Comparison of ENCODE assay signal across 16 cellular contexts in the genomic region with DNA sequence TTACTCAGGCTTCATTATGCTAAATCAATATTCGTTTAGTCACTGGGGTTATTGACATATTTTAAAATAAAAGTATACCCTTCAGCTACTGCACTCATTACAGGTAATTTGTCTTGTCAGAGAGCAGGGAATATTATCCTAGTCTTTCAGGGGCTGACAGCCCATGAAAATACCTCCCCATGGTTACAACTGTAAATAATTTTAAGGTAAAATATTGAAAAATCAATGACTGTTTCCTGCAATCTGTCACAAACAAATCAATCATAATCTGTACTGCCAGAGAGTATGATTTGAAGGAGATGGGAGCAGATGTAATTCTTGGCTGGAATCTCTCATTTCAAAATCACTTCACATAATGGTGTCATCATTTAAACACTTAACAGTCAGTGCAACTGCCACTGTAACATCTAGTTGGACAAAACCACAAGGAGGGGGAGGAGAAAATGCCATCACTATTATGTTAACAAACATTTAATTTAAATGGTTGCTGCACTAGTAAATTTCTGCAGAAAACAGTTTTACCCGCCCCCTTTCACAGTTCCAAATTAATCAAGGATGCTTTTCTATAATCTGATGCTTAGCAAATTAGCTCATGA. TPM values are rescaled to one million over a fixed set of nuclear protein-coding genes. Genes with fewer than 3 reads are reported as not detected.
DNase-seq lines count a peak whose midpoint lies in the region; ATAC-seq and TF ChIP-seq lines count a peak whose summit lies in the region.
"Had no signal": no experiment of that assay in that cellular context is flagged by ENCODE, and none has a peak within 500 bp of the region (broad histone marks: within the 10 kb centered on the region; RNA-seq: fewer than 3 reads in every experiment).

No MANE protein-coding gene starts in this region.

- H3K27me3 ChIP-seq in Karpas-422 (ENCODE audit: low read length): no peaks in the 10 kb centered on the region

- H2AFZ ChIP-seq in Karpas-422 (ENCODE audit: low read length): no peak overlapping the region

- no peak for TF ChIP-seq CTCF in glutamatergic neuron (IDR thresholded peaks at IDR 0.05; ENCODE audit: partially characterized antibody, unreplicated experiment)

- peak overlapping the region; percentile 10 for H3K4me3 Mint-ChIP-seq in glutamatergic neuron (ENCODE audit: unreplicated experiment)
- H3K4me3 Mint-ChIP-seq: activated naive CD8-positive, alpha-beta T cell; CD8-positive, alpha-beta memory T cell; immature natural killer cell; stimulated activated effector memory CD8-positive, alpha-beta T cell treated with anti-CD3 and anti-CD28 coated beads, Interleukin-12 subunit alpha, Interleukin-12 subunit beta, amount 100 ng/mL, for 72 hours had no signal

- DNase-seq in NCI-H2171 treated with DMSO at 0.1 percent for 48 hours (lab: John Stamatoyannopoulos, UW) (peak; percentile 35), NCI-H2171 (lab: John Stamatoyannopoulos, UW) (no peak), NCI-H1436 (lab: John Stamatoyannopoulos, UW) (peak; percentile 57), OCI-M1 (lab: John Stamatoyannopoulos, UW) (peak; percentile 16), glutamatergic neuron (no peak), activated T-cell treated with anti-CD3 and anti-CD28 coated beads for 4 hours (no peak), Karpas-422 (no peak)
- DNase-seq: CD8-positive, alpha-beta memory T cell; colonic mucosa; immature natural killer cell; NCI-H2107; stimulated activated CD4-positive, alpha-beta T cell treated with anti-CD3 and anti-CD28 coated beads, Interleukin-2, amount 100 ng/mL, for 24 hours had no signal

- no peak overlapping the region for H3K27ac ChIP-seq in Karpas-422 (ENCODE audit: low read length)
- H3K27ac ChIP-seq: 22Rv1, colonic mucosa had no signal

- peaks cover 14% of the 10 kb centered on the region for H3K4me1 ChIP-seq in Karpas-422 (ENCODE audit: low read length)
- H3K4me1 ChIP-seq: colonic mucosa had no signal

- H4K20me1 ChIP-seq in Karpas-422 (ENCODE audit: insufficient read depth, low read depth, low read length): peaks cover 2% of the 10 kb centered on the region; the same call in 1 of the 2 replicates

- H3K36me3 Mint-ChIP-seq in glutamatergic neuron (ENCODE audit: unreplicated experiment): no peaks in the 10 kb centered on the region
- H3K36me3 Mint-ChIP-seq: activated naive CD8-positive, alpha-beta T cell; CD8-positive, alpha-beta memory T cell; immature natural killer cell; stimulated activated effector memory CD8-positive, alpha-beta T cell treated with anti-CD3 and anti-CD28 coated beads, Interleukin-12 subunit alpha, Interleukin-12 subunit beta, amount 100 ng/mL, for 72 hours had no signal

- no peaks in the 10 kb centered on the region for H3K9me3 Mint-ChIP-seq in glutamatergic neuron (ENCODE audit: unreplicated experiment)
- H3K9me3 Mint-ChIP-seq: stimulated activated effector memory CD8-positive, alpha-beta T cell treated with anti-CD3 and anti-CD28 coated beads, Interleukin-12 subunit alpha, Interleukin-12 subunit beta, amount 100 ng/mL, for 72 hours had no signal

- H3K4me1 Mint-ChIP-seq in glutamatergic neuron (ENCODE audit: low read depth, unreplicated experiment): peaks cover 12% of the 10 kb centered on the region
- H3K4me1 Mint-ChIP-seq: CD8-positive, alpha-beta memory T cell; immature natural killer cell; stimulated activated effector memory CD8-positive, alpha-beta T cell treated with anti-CD3 and anti-CD28 coated beads, Interleukin-12 subunit alpha, Interleukin-12 subunit beta, amount 100 ng/mL, for 72 hours had no signal

- H3K27ac Mint-ChIP-seq in glutamatergic neuron (ENCODE audit: unreplicated experiment): no peak overlapping the region
- H3K27ac Mint-ChIP-seq: activated naive CD8-positive, alpha-beta T cell; CD8-positive, alpha-beta memory T cell; immature natural killer cell; stimulated activated effector memory CD8-positive, alpha-beta T cell treated with anti-CD3 and anti-CD28 coated beads, Interleukin-12 subunit alpha, Interleukin-12 subunit beta, amount 100 ng/mL, for 72 hours had no signal

- no peak overlapping the region for H3K9ac ChIP-seq in Karpas-422 (ENCODE audit: low read length)

- H3K9me2 ChIP-seq in Karpas-422 (replicated peaks; ENCODE audit: insufficient read depth, low read length): no peaks in the 10 kb centered on the region

- no peak overlapping the region for H3K4me3 ChIP-seq in Karpas-422 (ENCODE audit: low read length)
- H3K4me3 ChIP-seq: colonic mucosa had no signal

- H3K9me3 ChIP-seq in Karpas-422 (ENCODE audit: low read length): no peaks in the 10 kb centered on the region
- H3K9me3 ChIP-seq: colonic mucosa had no signal

- H3K27me3 Mint-ChIP-seq in glutamatergic neuron (ENCODE audit: unreplicated experiment): no peaks in the 10 kb centered on the region

- no peak overlapping the region for H3K4me2 ChIP-seq in Karpas-422 (ENCODE audit: low read depth, low read length, poor library complexity, severe bottlenecking)

- H3K79me2 ChIP-seq in Karpas-422 (ENCODE audit: low read length): peaks cover 16% of the 10 kb centered on the region; the same call in 1 of the 2 replicates

- H3K36me3 ChIP-seq in Karpas-422 (ENCODE audit: insufficient read depth, low read length): no peaks in the 10 kb centered on the region
- H3K36me3 ChIP-seq: colonic mucosa had no signal

- ATAC-seq in HG03045 (IDR thresholded peaks at IDR 0.05; ENCODE audit: unreplicated experiment): no peak
- ATAC-seq: stimulated activated effector memory CD8-positive, alpha-beta T cell treated with anti-CD3 and anti-CD28 coated beads, Interleukin-12 subunit alpha, Interleukin-12 subunit beta, amount 100 ng/mL, for 72 hours had no signal

RNA-seq across cellular contexts. Expression of a gene that starts 9.3 kb away (rescaled TPM):
- total RNA-seq in glutamatergic neuron (ENCODE audit: unreplicated experiment): 4.7 TPM
- total RNA-seq in Karpas-422 (2014; rRNA removed; shearing (Covaris generic); ENCODE audit: low replicate concordance): 0.83 TPM in 1 of 2 replicates, not detected in the other
- total RNA-seq: CD8-positive, alpha-beta memory T cell had no signal

Comparison
In these comparisons a context has a peak if more than half of its experiments do, and no peak if none do; other contexts are left out.
1. DNase-seq: peak in NCI-H2171 treated with DMSO at 0.1 percent for 48 hours (single experiment), NCI-H1436 (single experiment) and OCI-M1 (single experiment); none in NCI-H2171 (single experiment), glutamatergic neuron (single experiment), activated T-cell treated with anti-CD3 and anti-CD28 coated beads for 4 hours (single experiment) and Karpas-422 (single experiment).